8 cellular contexts compared by ENCODE assay signal in genomic region chr5:24999732-25000131, GRCh38.
"Had no signal": no experiment of that assay in that cellular context is flagged by ENCODE, and none has a peak within 500 bp of the region (broad histone marks: within the 10 kb centered on the region; RNA-seq: fewer than 3 reads in every experiment).

No MANE protein-coding gene starts in this region.

- H3K27ac ChIP-seq: HL-60, KMS-11 had no signal

- ATAC-seq: HepG2, K562 had no signal

- H3K9ac ChIP-seq: KMS-11 had no signal

- H3K4me2 ChIP-seq: KMS-11 had no signal

- H3K4me3 ChIP-seq: K562 had no signal

- DNase-seq: IMR-90, KBM-7, KG1 had no signal

- FAIRE-seq: HepG2, HTR-8/SVneo, K562 had no signal
